Comparison of ENCODE assay signal across 9 cellular contexts in the genomic region with DNA sequence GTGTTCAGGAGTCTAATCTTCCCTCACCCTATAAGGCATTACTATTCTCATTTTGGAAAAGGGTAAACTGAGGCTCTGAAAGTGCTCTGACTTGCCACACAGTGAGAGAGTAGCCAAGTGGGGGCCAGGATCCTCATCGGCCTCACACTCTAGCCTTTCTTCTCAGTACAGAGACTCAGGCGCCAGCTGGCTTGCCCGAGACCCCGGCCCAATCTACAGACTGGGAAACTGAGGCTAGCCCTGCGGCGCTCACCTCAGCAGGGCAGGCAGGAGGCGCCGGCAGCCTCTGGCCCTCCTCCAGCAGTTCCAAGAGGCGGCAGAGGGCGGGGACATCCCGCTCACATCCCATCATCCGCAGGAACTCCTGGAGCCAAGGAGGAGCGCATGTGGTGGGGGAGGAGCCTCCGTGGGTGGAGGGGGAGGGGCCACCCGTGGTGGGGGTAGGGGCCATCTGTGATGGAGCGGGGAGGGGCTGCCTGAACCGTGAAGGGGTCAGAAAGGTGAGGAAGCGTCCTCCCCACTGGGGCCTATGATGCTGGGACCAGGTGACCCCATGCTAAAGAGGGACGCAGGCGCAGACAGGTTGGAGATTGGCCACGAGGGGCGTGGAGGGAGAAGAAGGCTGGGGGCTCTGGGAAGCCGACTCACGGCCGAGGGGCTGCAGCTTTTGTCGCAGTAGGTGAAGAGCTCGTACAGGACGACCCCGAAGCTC. TPM values are rescaled to one million over a fixed set of nuclear protein-coding genes. Genes with fewer than 3 reads are reported as not detected.
DNase-seq lines count a peak whose midpoint lies in the region; ATAC-seq and TF ChIP-seq lines count a peak whose summit lies in the region.
"Had no signal": no experiment of that assay in that cellular context is flagged by ENCODE, and none has a peak within 500 bp of the region (broad histone marks: within the 10 kb centered on the region; RNA-seq: fewer than 3 reads in every experiment).

No MANE protein-coding gene starts in this region.

- TF ChIP-seq CTCF in dorsolateral prefrontal cortex (IDR thresholded peaks at IDR 0.05 in 54 of 56, conservative IDR thresholded peaks at IDR 0.05 in 2 of 56; ENCODE audit: low read depth in 1 of 56, partially characterized antibody in 56 of 56) (no peak), vagina (IDR thresholded peaks at IDR 0.05) (no peak)

- peak overlapping the region in 58 of 59 donors; percentile 23 to 68 (median 53) for H3K4me3 ChIP-seq in dorsolateral prefrontal cortex
- H3K4me3 ChIP-seq in vagina: peak overlapping the region in 1 of 2 donors; percentile 3

- H3K36me3 ChIP-seq in vagina: no peaks in the 10 kb centered on the region

- DNase-seq in DMS79 (lab: John Stamatoyannopoulos, UW) (peak; percentile 7), NCI-H2196 (lab: John Stamatoyannopoulos, UW; ENCODE audit: unreplicated experiment) (peak; percentile 93), dorsolateral prefrontal cortex (peak in 7 of 10 donors; percentile 44 to 72 (median 59)), nucleus accumbens (lab: John Stamatoyannopoulos, UW) (peak in 41 of 56 donors; percentile 6 to 74 (median 43)), RKO (ENCODE audit: low spot score) (no peak), vagina (ENCODE audit: extremely low spot score in 2 of 2) (no peak)

- H3K27ac ChIP-seq in dorsolateral prefrontal cortex (peak overlapping the region in 26 of 59 donors; percentile 13 to 88 (median 56)), vagina (no peak overlapping the region)

- H3K4me1 ChIP-seq in vagina: peaks cover 7% of the 10 kb centered on the region

- peaks cover 0 to 13% (median 0%) of the 10 kb centered on the region in 45 donors for H3K27me3 ChIP-seq in dorsolateral prefrontal cortex
- no peaks in the 10 kb centered on the region for H3K27me3 ChIP-seq in vagina

- no peaks in the 10 kb centered on the region for H3K9me3 ChIP-seq in vagina

- no peak for TF ChIP-seq POLR2A in vagina (IDR thresholded peaks at IDR 0.05)

- ATAC-seq in HG03095 (IDR thresholded peaks at IDR 0.05; ENCODE audit: unreplicated experiment): no peak
- no peak for ATAC-seq in HG02623 (IDR thresholded peaks at IDR 0.05; ENCODE audit: unreplicated experiment)

- intact Hi-C loops in dorsolateral prefrontal cortex (cut with DNase I): no loop called here
- intact Hi-C loops in vagina (cut with DNase I): no loop called here

RNA-seq across cellular contexts. Expression of a gene that starts 8.7 kb away (rescaled TPM):
- total RNA-seq in dorsolateral prefrontal cortex: 1 to 10 TPM in 36 of 120 experiments, under 1 TPM in 33, not detected in 51; 0.54 to 4.2 (median 1.0) TPM
- total RNA-seq in vagina: not detected
- total RNA-seq: pulmonary artery endothelial cell had no signal

RNA-seq across cellular contexts. Expression of a gene that starts 17.8 kb away (rescaled TPM):
- 10 to 100 TPM in 55 of 120 experiments, 1 to 10 TPM in 65; 4.2 to 25.1 (median 9.5) TPM for total RNA-seq in dorsolateral prefrontal cortex
- 10.8 TPM for total RNA-seq in vagina

RNA-seq across cellular contexts. Expression of a gene that starts 29.7 kb away (rescaled TPM):
- 100 to 1,000 TPM; 322 to 603 (median 418) TPM for total RNA-seq in dorsolateral prefrontal cortex
- 1,768 TPM for total RNA-seq in vagina

RNA-seq across cellular contexts. Expression of a gene that starts 35.1 kb away (rescaled TPM):
- total RNA-seq in dorsolateral prefrontal cortex (under 1 TPM in 2 of 120 experiments, not detected in 118; 0.56 to 0.67 TPM), vagina (1.5 TPM)
- total RNA-seq: pulmonary artery endothelial cell had no signal

RNA-seq across cellular contexts. Expression of a gene that starts 41.7 kb away (rescaled TPM):
- total RNA-seq in dorsolateral prefrontal cortex: 1 to 10 TPM in 30 of 120 experiments, under 1 TPM in 37, not detected in 53; 0.12 to 8.7 (median 0.83) TPM
- total RNA-seq in vagina: not detected
- total RNA-seq: pulmonary artery endothelial cell had no signal

Comparison
In these comparisons a context has a peak if more than half of its experiments do, and no peak if none do; other contexts are left out.
1. DNase-seq: peak in DMS79 (single experiment), NCI-H2196 (single experiment), dorsolateral prefrontal cortex (7 of 10) and nucleus accumbens (41 of 56); none in RKO (single experiment) and vagina (0 of 2).